In genomic region chr6:5506575-5506974, GRCh38 we compare ENCODE assay signal across 12 cellular contexts.
DNase-seq lines count a peak whose midpoint lies in the region; ATAC-seq and TF ChIP-seq lines count a peak whose summit lies in the region.
"Had no signal": no experiment of that assay in that cellular context is flagged by ENCODE, and none has a peak within 500 bp of the region (broad histone marks: within the 10 kb centered on the region; RNA-seq: fewer than 3 reads in every experiment).

No MANE protein-coding gene starts in this region.

- H3K4me3 ChIP-seq in CD4-positive, alpha-beta memory T cell (ENCODE audit: low read length in 2 of 2): no peak overlapping the region
- H3K4me3 ChIP-seq: upper lobe of left lung had no signal

- H3K36me3 Mint-ChIP-seq in activated naive CD4-positive, alpha-beta T cell treated with anti-CD3 and anti-CD28 coated beads for 36 hours (ENCODE audit: low read depth): peaks cover 7% of the 10 kb centered on the region
- H3K36me3 Mint-ChIP-seq in stimulated activated effector memory CD8-positive, alpha-beta T cell treated with anti-CD3 and anti-CD28 coated beads, Interleukin-12 subunit alpha, Interleukin-12 subunit beta, amount 100 ng/mL, for 72 hours: no peaks in the 10 kb centered on the region
- H3K36me3 Mint-ChIP-seq in CD4-positive, alpha-beta memory T cell: peaks cover 2 to 19% of the 10 kb centered on the region in 2 donors
- no peaks in the 10 kb centered on the region for H3K36me3 Mint-ChIP-seq in osteocyte (ENCODE audit: unreplicated experiment)

- CTCF ChIA-PET in activated naive CD4-positive, alpha-beta T cell treated with anti-CD3 and anti-CD28 coated beads for 36 hours (lab: Charles Lee): interaction anchor here (0.6 to 3.6 kb wide), 2 partner anchors 36 to 75 kb away, joined by 3 to 14 read pairs; no protein-coding TSS in a partner anchor
- CTCF ChIA-PET in CD4-positive, alpha-beta memory T cell (lab: Charles Lee; ENCODE audit: partially characterized antibody): interaction anchor here (0.7 to 1.2 kb wide), 2 partner anchors 11 to 15 kb away, joined by 3 to 4 read pairs; no protein-coding TSS in a partner anchor

- no peaks in the 10 kb centered on the region for H3K9me3 Mint-ChIP-seq in activated naive CD4-positive, alpha-beta T cell treated with anti-CD3 and anti-CD28 coated beads for 36 hours
- H3K9me3 Mint-ChIP-seq in stimulated activated effector memory CD8-positive, alpha-beta T cell treated with anti-CD3 and anti-CD28 coated beads, Interleukin-12 subunit alpha, Interleukin-12 subunit beta, amount 100 ng/mL, for 72 hours: no peaks in the 10 kb centered on the region
- no peaks in the 10 kb centered on the region for H3K9me3 Mint-ChIP-seq in CD4-positive, alpha-beta memory T cell
- no peaks in the 10 kb centered on the region for H3K9me3 Mint-ChIP-seq in osteocyte (ENCODE audit: unreplicated experiment)

- no peak for TF ChIP-seq CTCF in osteocyte (IDR thresholded peaks at IDR 0.05)

- H3K4me1 ChIP-seq in CD4-positive, alpha-beta memory T cell (ENCODE audit: insufficient read depth, low read length): no peaks in the 10 kb centered on the region
- H3K4me1 ChIP-seq: upper lobe of left lung had no signal

- H3K36me3 ChIP-seq in KOPT-K1 (ENCODE audit: insufficient read depth, low read length): no peaks in the 10 kb centered on the region
- H3K36me3 ChIP-seq in CD4-positive, alpha-beta memory T cell (ENCODE audit: insufficient read depth, low read length): no peaks in the 10 kb centered on the region
- H3K36me3 ChIP-seq: upper lobe of left lung had no signal

- no peak overlapping the region for H3K4me3 Mint-ChIP-seq in activated naive CD4-positive, alpha-beta T cell treated with anti-CD3 and anti-CD28 coated beads for 36 hours
- peak overlapping the region; percentile 28 for H3K4me3 Mint-ChIP-seq in stimulated activated effector memory CD8-positive, alpha-beta T cell treated with anti-CD3 and anti-CD28 coated beads, Interleukin-12 subunit alpha, Interleukin-12 subunit beta, amount 100 ng/mL, for 72 hours
- H3K4me3 Mint-ChIP-seq in CD4-positive, alpha-beta memory T cell: no peak overlapping the region
- H3K4me3 Mint-ChIP-seq in osteocyte (ENCODE audit: unreplicated experiment): no peak overlapping the region

- no peaks in the 10 kb centered on the region for H3K9me3 ChIP-seq in KOPT-K1 (ENCODE audit: insufficient read depth, low read length, poor library complexity, severe bottlenecking)
- no peaks in the 10 kb centered on the region for H3K9me3 ChIP-seq in CD4-positive, alpha-beta memory T cell (ENCODE audit: control insufficient read depth in 1 of 2, low read length in 2 of 2)
- H3K9me3 ChIP-seq: upper lobe of left lung had no signal

- no peaks in the 10 kb centered on the region for H3K27me3 ChIP-seq in CD4-positive, alpha-beta memory T cell (ENCODE audit: insufficient read depth, low read length)
- H3K27me3 ChIP-seq: upper lobe of left lung had no signal

- ATAC-seq in HG02759 (IDR thresholded peaks at IDR 0.05; ENCODE audit: unreplicated experiment): peak; percentile 38
- peak; percentile 11 for ATAC-seq in stimulated activated effector memory CD8-positive, alpha-beta T cell treated with anti-CD3 and anti-CD28 coated beads, Interleukin-12 subunit alpha, Interleukin-12 subunit beta, amount 100 ng/mL, for 72 hours

- H3K27ac ChIP-seq in KOPT-K1 (ENCODE audit: low read depth, low read length, poor library complexity, severe bottlenecking): peak overlapping the region; percentile 89
- H3K27ac ChIP-seq in CD4-positive, alpha-beta memory T cell (ENCODE audit: low read depth, low read length): no peak overlapping the region
- H3K27ac ChIP-seq: upper lobe of left lung had no signal

- POLR2A ChIA-PET in CD4-positive, alpha-beta memory T cell (lab: Charles Lee; ENCODE audit: partially characterized antibody): interaction anchor here (0.8 kb wide), 1 partner anchor 14 kb away, joined by 3 read pairs; no protein-coding TSS in a partner anchor

- peak overlapping the region; percentile 25 for H3K27ac Mint-ChIP-seq in activated naive CD4-positive, alpha-beta T cell treated with anti-CD3 and anti-CD28 coated beads for 36 hours
- no peak overlapping the region for H3K27ac Mint-ChIP-seq in stimulated activated effector memory CD8-positive, alpha-beta T cell treated with anti-CD3 and anti-CD28 coated beads, Interleukin-12 subunit alpha, Interleukin-12 subunit beta, amount 100 ng/mL, for 72 hours
- peak overlapping the region in 2 of 7 donors; percentile 61 to 64 for H3K27ac Mint-ChIP-seq in CD4-positive, alpha-beta memory T cell
- no peak overlapping the region for H3K27ac Mint-ChIP-seq in osteocyte (ENCODE audit: unreplicated experiment)

- intact Hi-C loops in activated naive CD4-positive, alpha-beta T cell treated with anti-CD3 and anti-CD28 coated beads for 36 hours (cut with micrococcal nuclease): no loop called here
- intact Hi-C loops in CD4-positive, alpha-beta memory T cell (cut with micrococcal nuclease): no loop called here

- no peak for DNase-seq in activated naive CD4-positive, alpha-beta T cell treated with anti-CD3 and anti-CD28 coated beads for 36 hours
- DNase-seq in activated naive CD4-positive, alpha-beta T cell treated with anti-CD3 and anti-CD28 coated beads, Interleukin-2, amount 50 U/mL, for 16 hours: no peak
- peak in 1 of 2 donors; percentile 41 for DNase-seq in stimulated activated effector memory CD8-positive, alpha-beta T cell treated with anti-CD3 and anti-CD28 coated beads, Interleukin-12 subunit alpha, Interleukin-12 subunit beta, amount 100 ng/mL, for 72 hours (ENCODE audit: low spot score in 2 of 2)
- no peak for DNase-seq in AG08395 (ENCODE audit: low spot score)
- no peak for DNase-seq in CD4-positive, alpha-beta memory T cell
- DNase-seq in osteocyte (ENCODE audit: extremely low spot score, unreplicated experiment): no peak
- DNase-seq: anterior cingulate cortex; midbrain; NK-92 treated with Interleukin-12 subunit alpha and Interleukin-12 subunit beta, amount 100 ng/mL, for 24 hours; upper lobe of left lung had no signal

- peaks cover 29% of the 10 kb centered on the region for H3K4me1 Mint-ChIP-seq in activated naive CD4-positive, alpha-beta T cell treated with anti-CD3 and anti-CD28 coated beads for 36 hours (ENCODE audit: low read depth)
- peaks cover 41% of the 10 kb centered on the region for H3K4me1 Mint-ChIP-seq in stimulated activated effector memory CD8-positive, alpha-beta T cell treated with anti-CD3 and anti-CD28 coated beads, Interleukin-12 subunit alpha, Interleukin-12 subunit beta, amount 100 ng/mL, for 72 hours
- peaks cover 7 to 39% (median 14%) of the 10 kb centered on the region in 4 donors for H3K4me1 Mint-ChIP-seq in CD4-positive, alpha-beta memory T cell
- no peaks in the 10 kb centered on the region for H3K4me1 Mint-ChIP-seq in osteocyte (ENCODE audit: unreplicated experiment)

- H3K27me3 Mint-ChIP-seq in activated naive CD4-positive, alpha-beta T cell treated with anti-CD3 and anti-CD28 coated beads for 36 hours (ENCODE audit: low read depth): no peaks in the 10 kb centered on the region
- no peaks in the 10 kb centered on the region for H3K27me3 Mint-ChIP-seq in CD4-positive, alpha-beta memory T cell
- H3K27me3 Mint-ChIP-seq in osteocyte (ENCODE audit: unreplicated experiment): no peaks in the 10 kb centered on the region
